In the genomic region with DNA sequence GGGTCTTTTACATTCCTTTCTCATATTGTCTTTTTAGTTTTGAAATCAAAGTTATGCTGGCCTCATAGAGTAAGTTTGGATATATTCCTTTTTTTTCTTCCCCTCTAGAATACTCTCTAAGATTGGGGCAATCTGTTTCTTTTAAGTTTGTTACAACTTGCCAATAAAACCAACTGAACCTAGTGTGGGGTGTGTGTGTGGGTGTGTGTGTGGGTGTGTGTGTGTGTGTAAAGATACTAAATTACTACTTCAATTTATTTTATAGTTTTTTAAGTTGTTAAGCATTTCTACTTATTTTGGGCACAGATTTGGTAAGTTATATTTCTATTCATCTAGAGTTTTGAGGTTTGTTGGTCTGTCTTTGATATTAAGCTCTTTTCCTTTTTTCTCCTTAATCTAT, we compare ENCODE assay signal across 11 cellular contexts.
"Had no signal": no experiment of that assay in that cellular context is flagged by ENCODE, and none has a peak within 500 bp of the region (broad histone marks: within the 10 kb centered on the region; RNA-seq: fewer than 3 reads in every experiment).

No MANE protein-coding gene starts in this region.

- FAIRE-seq: H1, H54 had no signal

- H2AFZ ChIP-seq: GM23248, GM23338 had no signal

- H3K27ac ChIP-seq: GM23248 had no signal

- H3K36me3 ChIP-seq: HAP-1 had no signal

- H3K9me3 ChIP-seq: HAP-1 had no signal

- H3K4me2 ChIP-seq: GM23338 had no signal

- H3K4me1 ChIP-seq: HAP-1 had no signal

- ATAC-seq: GM23338, HCT116 had no signal

- H3K4me3 ChIP-seq: GM23248, GM23338, HAP-1 had no signal

- H3K9ac ChIP-seq: GM23248 had no signal

- DNase-seq: GM23248, GOT3, H7, H9, HCEC 1CT, HFFc6 had no signal
